12 cellular contexts compared by ENCODE assay signal in genomic region chr6:3377536-3378397, GRCh38.
A peak's percentile ranks its signal among the peaks of the same experiment; 100 is the strongest.
DNase-seq lines count a peak whose midpoint lies in the region; FAIRE-seq and TF ChIP-seq lines count a peak whose summit lies in the region.
"Had no signal": no experiment of that assay in that cellular context is flagged by ENCODE, and none has a peak within 500 bp of the region (broad histone marks: within the 10 kb centered on the region; RNA-seq: fewer than 3 reads in every experiment).

No MANE protein-coding gene starts in this region.

- WGBS in mesendoderm (ENCODE audit: extremely low coverage, insufficient coverage, low lambda C conversion rate), result no CpG with 5 or more reads among the region's 17 CpGs

- H2BK120ac ChIP-seq in mesendoderm (ENCODE audit: low read depth, low read length), result no peak overlapping the region

- H4K5ac ChIP-seq in mesendoderm (ENCODE audit: low read length), result no peak overlapping the region

- no peak overlapping the region for H2BK15ac ChIP-seq in mesendoderm (replicated peaks; ENCODE audit: low read depth)

- H3K27me3 ChIP-seq in mesendoderm (ENCODE audit: insufficient read depth, low read length, poor library complexity), result no peaks in the 10 kb centered on the region

- no peak overlapping the region for H3K4me2 ChIP-seq in mesendoderm (ENCODE audit: low read length)

- H2BK5ac ChIP-seq in mesendoderm (ENCODE audit: low read length), result no peak overlapping the region

- TF ChIP-seq CTCF in 22Rv1 (IDR thresholded peaks at IDR 0.05), result no peak

- no peak overlapping the region for H3K56ac ChIP-seq in mesendoderm (ENCODE audit: low read length)

- H3K4me1 ChIP-seq in mesendoderm (ENCODE audit: control insufficient read depth, low read depth, low read length), result peaks cover 3% of the 10 kb centered on the region

- no peaks in the 10 kb centered on the region for H3K36me3 ChIP-seq in mesendoderm (ENCODE audit: control insufficient read depth, insufficient read depth, low read length)

- H4K8ac ChIP-seq in mesendoderm (ENCODE audit: low read depth, low read length), result no peak overlapping the region

- no peak overlapping the region for H3K4me3 ChIP-seq in mesendoderm (ENCODE audit: low read length)
- H3K4me3 ChIP-seq: SK-N-MC had no signal

- DNase-seq in HT-29 (ENCODE audit: low spot score) (peak; percentile 76), dermis blood vessel endothelial cell (peak; percentile 37), mesendoderm (peak; percentile 49), NCI-H524 (lab: John Stamatoyannopoulos, UW) (no peak), medulla oblongata (ENCODE audit: extremely low spot score) (no peak), urothelium cell line (ENCODE audit: low spot score) (no peak), cerebellar cortex (ENCODE audit: low spot score) (no peak)
- DNase-seq: HCEC 1CT, NCI-H774 had no signal

- H2AK5ac ChIP-seq in mesendoderm (ENCODE audit: low read length), result no peak overlapping the region

- peak overlapping the region; percentile 34 for H3K23ac ChIP-seq in mesendoderm (ENCODE audit: low read length)

- H3K4ac ChIP-seq in mesendoderm (ENCODE audit: low read depth, low read length), result no peak overlapping the region

- H3K27ac ChIP-seq in 22Rv1 (peak overlapping the region; percentile 98), mesendoderm (ENCODE audit: low read depth, low read length) (no peak overlapping the region)
- H3K27ac ChIP-seq: SK-N-MC had no signal

- H3K18ac ChIP-seq in mesendoderm (ENCODE audit: low read length), result no peak overlapping the region

- no peaks in the 10 kb centered on the region for H3K79me2 ChIP-seq in mesendoderm (ENCODE audit: control insufficient read depth, insufficient read depth, low read length)

- H3K79me1 ChIP-seq in mesendoderm (ENCODE audit: low read length), result no peaks in the 10 kb centered on the region

- FAIRE-seq in urothelium cell line (lab: Jason Lieb, UNC), result no peak
- FAIRE-seq: colon had no signal

- no peak overlapping the region for H3K9ac ChIP-seq in mesendoderm (ENCODE audit: low read length)

Comparison
In these comparisons a context has a peak if more than half of its experiments do, and no peak if none do; other contexts are left out.
1. DNase-seq: peak in HT-29 (single experiment), dermis blood vessel endothelial cell (single experiment) and mesendoderm (single experiment); none in NCI-H524 (0 of 2), medulla oblongata (single experiment), urothelium cell line (single experiment) and cerebellar cortex (single experiment).